In the genomic region with DNA sequence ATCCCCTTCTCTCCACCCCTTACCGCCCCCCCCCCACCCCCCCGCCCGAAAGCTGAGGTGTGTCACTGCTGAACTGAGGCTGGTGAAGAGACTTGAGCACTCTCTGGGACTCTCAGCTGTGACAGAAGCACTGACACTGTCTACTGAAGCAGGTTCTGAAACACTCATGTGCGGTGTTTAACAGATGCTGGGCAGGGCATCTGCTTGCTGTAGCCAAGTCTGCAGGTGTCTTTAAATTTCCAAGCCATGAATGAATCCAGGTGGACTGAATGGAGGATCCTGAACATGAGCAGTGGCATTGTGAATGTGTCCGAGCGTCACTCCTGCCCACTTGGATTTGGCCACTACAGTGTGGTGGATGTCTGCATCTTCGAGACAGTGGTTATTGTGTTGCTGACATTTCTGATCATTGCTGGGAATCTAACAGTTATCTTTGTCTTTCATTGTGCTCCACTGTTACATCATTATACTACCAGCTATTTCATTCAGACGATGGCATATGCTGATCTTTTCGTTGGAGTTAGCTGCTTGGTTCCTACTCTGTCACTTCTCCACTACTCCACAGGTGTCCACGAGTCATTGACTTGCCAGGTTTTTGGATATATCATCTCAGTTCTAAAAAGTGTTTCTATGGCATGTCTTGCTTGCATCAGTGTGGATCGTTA, we compare ENCODE assay signal across 17 cellular contexts. TPM values are rescaled to one million over a fixed set of nuclear protein-coding genes. Genes with fewer than 3 reads are reported as not detected.
"Had no signal": no experiment of that assay in that cellular context is flagged by ENCODE, and none has a peak within 500 bp of the region (broad histone marks: within the 10 kb centered on the region; RNA-seq: fewer than 3 reads in every experiment).

A gene with protein sequence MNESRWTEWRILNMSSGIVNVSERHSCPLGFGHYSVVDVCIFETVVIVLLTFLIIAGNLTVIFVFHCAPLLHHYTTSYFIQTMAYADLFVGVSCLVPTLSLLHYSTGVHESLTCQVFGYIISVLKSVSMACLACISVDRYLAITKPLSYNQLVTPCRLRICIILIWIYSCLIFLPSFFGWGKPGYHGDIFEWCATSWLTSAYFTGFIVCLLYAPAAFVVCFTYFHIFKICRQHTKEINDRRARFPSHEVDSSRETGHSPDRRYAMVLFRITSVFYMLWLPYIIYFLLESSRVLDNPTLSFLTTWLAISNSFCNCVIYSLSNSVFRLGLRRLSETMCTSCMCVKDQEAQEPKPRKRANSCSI (plus strand): TSS at position 99 of the 665 bp plus-strand sequence. CDS start 148 bp downstream, at position 247.

- H3K36me3 ChIP-seq: ascending aorta, colonic mucosa, left lung, neutrophil had no signal

- H3K9me3 Mint-ChIP-seq: activated CD8-positive, alpha-beta T cell treated with anti-CD3 and anti-CD28 coated beads for 36 hours; activated naive CD8-positive, alpha-beta T cell treated with anti-CD3 and anti-CD28 coated beads, Interleukin-2, amount 50 U/mL, for 24 hours; stimulated activated naive B cell treated with anti-CD40 and anti-IgM and Interleukin-4, amounts not matched to agents 10 μg/mL and 1 μg/mL and 100 μg/mL, for 72 hours had no signal

- H3K4me3 ChIP-seq: ascending aorta, colonic mucosa, left lung, psoas muscle had no signal

- H3K36me3 Mint-ChIP-seq: type B pancreatic cell had no signal

- H3K4me1 Mint-ChIP-seq: activated naive CD8-positive, alpha-beta T cell treated with anti-CD3 and anti-CD28 coated beads, Interleukin-2, amount 50 U/mL, for 24 hours had no signal

- H3K4me1 ChIP-seq: colonic mucosa, left lung, psoas muscle had no signal

- DNase-seq: activated CD4-positive, alpha-beta T cell treated with anti-CD3 and anti-CD28 coated beads for 4 hours; activated CD8-positive, alpha-beta memory T cell treated with anti-CD3 and anti-CD28 coated beads, Interleukin-2, amount 50 U/mL, for 4 hours; activated CD8-positive, alpha-beta T cell treated with anti-CD3 and anti-CD28 coated beads for 36 hours; activated naive CD4-positive, alpha-beta T cell; activated naive CD8-positive, alpha-beta T cell treated with anti-CD3 and anti-CD28 coated beads, Interleukin-2, amount 50 U/mL, for 24 hours; colonic mucosa; effector CD8-positive, alpha-beta T cell; left lung; psoas muscle; stimulated activated CD4-positive, alpha-beta T cell treated with anti-CD3 and anti-CD28 coated beads, Interleukin-2, amount 100 ng/mL, for 24 hours; stimulated activated naive B cell treated with anti-CD40 and anti-IgM and Interleukin-4, amounts not matched to agents 10 μg/mL and 1 μg/mL and 100 μg/mL, for 72 hours; T1000 had no signal

- ATAC-seq: activated CD8-positive, alpha-beta T cell treated with anti-CD3 and anti-CD28 coated beads for 36 hours; activated naive CD8-positive, alpha-beta T cell treated with anti-CD3 and anti-CD28 coated beads, Interleukin-2, amount 50 U/mL, for 24 hours; left lung; psoas muscle; sciatic nerve; stimulated activated naive B cell treated with anti-CD40 and anti-IgM and Interleukin-4, amounts not matched to agents 10 μg/mL and 1 μg/mL and 100 μg/mL, for 72 hours had no signal

- H3K9me3 ChIP-seq: colonic mucosa, neutrophil, psoas muscle had no signal

- H3K27me3 ChIP-seq: ascending aorta, colonic mucosa, left lung, neutrophil had no signal

- H3K27me3 Mint-ChIP-seq: activated CD8-positive, alpha-beta T cell treated with anti-CD3 and anti-CD28 coated beads for 36 hours; activated naive CD8-positive, alpha-beta T cell treated with anti-CD3 and anti-CD28 coated beads, Interleukin-2, amount 50 U/mL, for 24 hours; stimulated activated naive B cell treated with anti-CD40 and anti-IgM and Interleukin-4, amounts not matched to agents 10 μg/mL and 1 μg/mL and 100 μg/mL, for 72 hours; type B pancreatic cell had no signal

- H3K4me3 Mint-ChIP-seq: activated CD8-positive, alpha-beta T cell treated with anti-CD3 and anti-CD28 coated beads for 36 hours; activated naive CD8-positive, alpha-beta T cell treated with anti-CD3 and anti-CD28 coated beads, Interleukin-2, amount 50 U/mL, for 24 hours; stimulated activated naive B cell treated with anti-CD40 and anti-IgM and Interleukin-4, amounts not matched to agents 10 μg/mL and 1 μg/mL and 100 μg/mL, for 72 hours; type B pancreatic cell had no signal

- H3K27ac ChIP-seq: ascending aorta, colonic mucosa, left lung, neutrophil, psoas muscle had no signal

- H3K27ac Mint-ChIP-seq: activated CD8-positive, alpha-beta T cell treated with anti-CD3 and anti-CD28 coated beads for 36 hours; activated naive CD8-positive, alpha-beta T cell treated with anti-CD3 and anti-CD28 coated beads, Interleukin-2, amount 50 U/mL, for 24 hours; stimulated activated naive B cell treated with anti-CD40 and anti-IgM and Interleukin-4, amounts not matched to agents 10 μg/mL and 1 μg/mL and 100 μg/mL, for 72 hours; type B pancreatic cell had no signal

RNA-seq across cellular contexts. Expression of the gene that starts here (rescaled TPM):
- polyA plus RNA-seq: fibroblast of lung had no signal
